11 cellular contexts compared by ENCODE assay signal in the genomic region with DNA sequence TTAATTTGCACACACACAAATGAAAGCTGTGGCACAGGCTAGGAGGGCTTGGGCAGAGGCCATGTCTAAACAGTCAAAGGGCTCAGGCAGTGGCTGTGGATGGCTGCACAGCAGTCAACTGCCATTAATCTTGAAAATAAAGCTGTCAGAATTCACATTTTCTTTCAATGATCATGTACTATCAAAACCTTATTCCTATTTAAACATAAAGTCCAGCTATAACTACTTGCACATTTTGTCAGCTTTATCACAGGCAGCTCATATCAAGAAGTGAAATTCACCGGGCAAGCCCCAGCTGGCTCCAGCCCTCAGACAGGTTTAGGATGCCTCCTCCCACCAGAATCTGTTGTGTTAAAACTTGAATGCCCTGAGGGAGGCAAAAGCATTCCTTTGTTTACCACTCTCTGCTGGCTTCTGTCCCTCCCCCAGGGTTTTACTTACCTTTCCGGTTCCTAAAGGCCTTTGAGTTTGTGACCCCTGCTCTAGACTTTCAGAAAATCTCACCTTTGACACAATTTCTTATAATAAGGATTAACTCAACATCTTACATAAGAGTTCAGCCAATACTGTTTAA. TPM values are rescaled to one million over a fixed set of nuclear protein-coding genes. Genes with fewer than 3 reads are reported as not detected.
DNase-seq lines count a peak whose midpoint lies in the region; ATAC-seq, FAIRE-seq and TF ChIP-seq lines count a peak whose summit lies in the region.
"Had no signal": no experiment of that assay in that cellular context is flagged by ENCODE, and none has a peak within 500 bp of the region (broad histone marks: within the 10 kb centered on the region; RNA-seq: fewer than 3 reads in every experiment).

No MANE protein-coding gene starts in this region.

- H3K4me1 ChIP-seq in body of pancreas: peaks cover 62% of the 10 kb centered on the region

- 19 to 29% methylated on average over 2 of the region's 2 CpGs for WGBS in body of pancreas, 2 donors

- no peak for TF ChIP-seq CTCF in body of pancreas (IDR thresholded peaks at IDR 0.05)
- no peak for TF ChIP-seq CTCF in nephron (IDR thresholded peaks at IDR 0.05; ENCODE audit: unreplicated experiment in 3 of 3)

- no peak overlapping the region for H3K4me3 Mint-ChIP-seq in nephron
- H3K4me3 Mint-ChIP-seq: activated T-cell treated with anti-CD3 and anti-CD28 coated beads, Interleukin-2, amount 50 U/mL, for 4 hours had no signal

- H3K4me1 Mint-ChIP-seq in nephron: peaks cover 28% of the 10 kb centered on the region

- no peaks in the 10 kb centered on the region for H3K27me3 ChIP-seq in body of pancreas

- peak; percentile 63 for ATAC-seq in HG03432 (IDR thresholded peaks at IDR 0.05; ENCODE audit: unreplicated experiment)
- ATAC-seq in body of pancreas: no peak
- ATAC-seq: activated T-cell treated with anti-CD3 and anti-CD28 coated beads, Interleukin-2, amount 50 U/mL, for 4 hours had no signal

- H3K9me3 ChIP-seq in body of pancreas: no peaks in the 10 kb centered on the region

- H3K4me3 ChIP-seq in body of pancreas: no peak overlapping the region

- intact Hi-C loops in body of pancreas (cut with DNase I): no loop called here

- FAIRE-seq in GM18507 (lab: Jason Lieb, UNC): peak; percentile 80
- FAIRE-seq: colon had no signal

- H3K36me3 ChIP-seq in body of pancreas (replicated peaks in 1 of 2; ENCODE audit: insufficient read depth in 1 of 2, low read depth in 2 of 2): no peaks in the 10 kb centered on the region

- TF ChIP-seq POLR2A in body of pancreas (IDR thresholded peaks at IDR 0.05): no peak

- peak overlapping the region; percentile 11 to 74 (median 55) for H3K27ac Mint-ChIP-seq in nephron

- H3K27me3 Mint-ChIP-seq in nephron (ENCODE audit: low read depth): no peaks in the 10 kb centered on the region

- H3K9me3 Mint-ChIP-seq in nephron: no peaks in the 10 kb centered on the region
- H3K9me3 Mint-ChIP-seq: activated T-cell treated with anti-CD3 and anti-CD28 coated beads, Interleukin-2, amount 50 U/mL, for 4 hours had no signal

- H3K27ac ChIP-seq in body of pancreas: peak overlapping the region; percentile 10 to 31 (median 18)

- no peaks in the 10 kb centered on the region for H3K36me3 Mint-ChIP-seq in nephron (ENCODE audit: low read depth)

- no peak for DNase-seq in GM18507 (ENCODE audit: extremely low spot score, insufficient read length, low read depth)
- peak in 1 of 4 donors; percentile 33 for DNase-seq in body of pancreas
- no peak for DNase-seq in NCI-H524 (lab: John Stamatoyannopoulos, UW)
- DNase-seq in HT-29 (ENCODE audit: low spot score): no peak
- DNase-seq in NCI-H2227 treated with DMSO at 0.1 percent for 48 hours (lab: John Stamatoyannopoulos, UW): no peak
- DNase-seq in epidermal melanocyte (ENCODE audit: insufficient read length, low spot score): no peak
- DNase-seq: activated T-cell treated with anti-CD3 and anti-CD28 coated beads, Interleukin-2, amount 50 U/mL, for 4 hours; DMS153 had no signal

RNA-seq across cellular contexts. Expression of gene GRAMD2B, which starts 54.9 kb away (rescaled TPM):
- total RNA-seq in body of pancreas: 10 to 100 TPM; 34.9 to 35.8 TPM
- total RNA-seq in HT-29 (2014; rRNA removed; shearing (Covaris generic)): 4.0 and 5.7 TPM in 2 replicates
